Comparison of ENCODE assay signal across 1 cellular context in the genomic region with DNA sequence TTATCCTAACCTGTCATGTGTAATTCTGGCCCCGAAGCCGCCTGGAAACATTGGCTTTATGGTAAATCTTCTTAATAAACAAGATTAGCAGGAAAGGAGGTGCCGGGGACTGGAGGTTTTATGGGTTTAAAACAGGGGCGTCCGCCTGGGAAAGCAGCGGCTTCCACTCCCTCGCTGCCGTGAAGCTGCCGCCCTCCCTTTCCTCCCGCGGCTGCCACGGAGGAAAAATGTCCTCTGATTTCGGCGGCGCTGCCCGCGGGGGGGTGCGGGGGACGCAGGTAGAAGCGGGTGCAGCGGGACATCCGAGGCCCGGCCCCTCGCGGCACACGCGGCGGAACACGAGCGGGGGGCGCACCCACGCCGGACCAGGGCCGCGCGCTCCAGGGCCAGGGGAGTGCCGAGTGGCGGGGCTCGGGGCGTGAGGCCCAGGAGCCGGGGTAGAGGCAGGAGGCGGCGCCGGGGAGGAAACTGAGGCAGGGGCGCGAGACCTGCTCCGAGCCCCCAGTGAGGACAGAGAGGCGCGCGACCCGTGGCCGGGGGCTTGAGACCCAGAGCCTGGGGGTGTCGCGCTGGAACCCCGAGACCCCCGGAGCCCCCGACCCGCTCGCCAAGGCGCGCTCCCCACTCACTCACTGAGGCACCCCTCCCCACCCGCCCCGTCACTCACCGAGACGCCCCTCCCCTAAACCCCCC.
TF ChIP-seq lines count a peak whose summit lies in the region.

No MANE protein-coding gene starts in this region.

TF ChIP-seq in SK-N-SH, 30 proteins besides CTCF, POLR2A, EP300 and RAD21 (continued from another document):
- TF ChIP-seq, protein P1, sequence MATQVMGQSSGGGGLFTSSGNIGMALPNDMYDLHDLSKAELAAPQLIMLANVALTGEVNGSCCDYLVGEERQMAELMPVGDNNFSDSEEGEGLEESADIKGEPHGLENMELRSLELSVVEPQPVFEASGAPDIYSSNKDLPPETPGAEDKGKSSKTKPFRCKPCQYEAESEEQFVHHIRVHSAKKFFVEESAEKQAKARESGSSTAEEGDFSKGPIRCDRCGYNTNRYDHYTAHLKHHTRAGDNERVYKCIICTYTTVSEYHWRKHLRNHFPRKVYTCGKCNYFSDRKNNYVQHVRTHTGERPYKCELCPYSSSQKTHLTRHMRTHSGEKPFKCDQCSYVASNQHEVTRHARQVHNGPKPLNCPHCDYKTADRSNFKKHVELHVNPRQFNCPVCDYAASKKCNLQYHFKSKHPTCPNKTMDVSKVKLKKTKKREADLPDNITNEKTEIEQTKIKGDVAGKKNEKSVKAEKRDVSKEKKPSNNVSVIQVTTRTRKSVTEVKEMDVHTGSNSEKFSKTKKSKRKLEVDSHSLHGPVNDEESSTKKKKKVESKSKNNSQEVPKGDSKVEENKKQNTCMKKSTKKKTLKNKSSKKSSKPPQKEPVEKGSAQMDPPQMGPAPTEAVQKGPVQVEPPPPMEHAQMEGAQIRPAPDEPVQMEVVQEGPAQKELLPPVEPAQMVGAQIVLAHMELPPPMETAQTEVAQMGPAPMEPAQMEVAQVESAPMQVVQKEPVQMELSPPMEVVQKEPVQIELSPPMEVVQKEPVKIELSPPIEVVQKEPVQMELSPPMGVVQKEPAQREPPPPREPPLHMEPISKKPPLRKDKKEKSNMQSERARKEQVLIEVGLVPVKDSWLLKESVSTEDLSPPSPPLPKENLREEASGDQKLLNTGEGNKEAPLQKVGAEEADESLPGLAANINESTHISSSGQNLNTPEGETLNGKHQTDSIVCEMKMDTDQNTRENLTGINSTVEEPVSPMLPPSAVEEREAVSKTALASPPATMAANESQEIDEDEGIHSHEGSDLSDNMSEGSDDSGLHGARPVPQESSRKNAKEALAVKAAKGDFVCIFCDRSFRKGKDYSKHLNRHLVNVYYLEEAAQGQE (IDR thresholded peaks at IDR 0.05; ENCODE audit: low read depth, low read length): no peak
- TF ChIP-seq, protein P2, sequence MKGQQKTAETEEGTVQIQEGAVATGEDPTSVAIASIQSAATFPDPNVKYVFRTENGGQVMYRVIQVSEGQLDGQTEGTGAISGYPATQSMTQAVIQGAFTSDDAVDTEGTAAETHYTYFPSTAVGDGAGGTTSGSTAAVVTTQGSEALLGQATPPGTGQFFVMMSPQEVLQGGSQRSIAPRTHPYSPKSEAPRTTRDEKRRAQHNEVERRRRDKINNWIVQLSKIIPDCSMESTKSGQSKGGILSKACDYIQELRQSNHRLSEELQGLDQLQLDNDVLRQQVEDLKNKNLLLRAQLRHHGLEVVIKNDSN (IDR thresholded peaks at IDR 0.05; ENCODE audit: borderline replicate concordance, low read depth): no peak
- TF ChIP-seq TAF1 (IDR thresholded peaks at IDR 0.05; ENCODE audit: borderline replicate concordance, low read depth, low read length): no peak
